15 cellular contexts compared by ENCODE assay signal in the genomic region with DNA sequence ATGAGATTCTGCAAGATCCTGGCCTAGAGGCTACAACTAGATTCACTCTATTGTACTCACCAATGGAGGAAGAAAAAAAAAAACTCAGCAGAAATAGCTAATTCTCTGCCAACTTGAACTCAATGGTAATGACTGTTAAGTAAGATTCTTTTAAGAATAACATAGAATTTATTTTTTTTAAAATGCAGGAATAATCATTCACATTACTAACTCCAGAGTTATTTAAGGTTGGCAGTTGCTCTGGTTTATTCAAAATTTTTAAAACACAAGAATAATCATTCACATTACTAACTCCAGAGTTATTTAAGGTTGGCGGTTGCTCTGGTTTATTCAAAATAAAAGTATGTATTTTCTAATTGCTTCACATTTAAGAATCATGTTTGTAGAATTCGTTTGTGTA.
"Had no signal": no experiment of that assay in that cellular context is flagged by ENCODE, and none has a peak within 500 bp of the region (broad histone marks: within the 10 kb centered on the region; RNA-seq: fewer than 3 reads in every experiment).

No MANE protein-coding gene starts in this region.

- H3K9me3 ChIP-seq: mucosa of descending colon, prostate gland, right atrium auricular region, tibial nerve, uterus had no signal

- H3K27ac ChIP-seq: brain microvascular endothelial cell, prostate gland, right atrium auricular region, tibial nerve, uterus, WERI-Rb-1 had no signal

- H3K27me3 ChIP-seq: brain microvascular endothelial cell, right atrium auricular region, tibial nerve, uterus had no signal

- DNase-seq: activated CD4-positive, alpha-beta T cell treated with anti-CD3 and anti-CD28 coated beads for 1 hour; activated gamma-delta T cell; activated T-cell treated with anti-CD3 and anti-CD28 coated beads, Interleukin-2, amount 50 U/mL, for 72 hours; brain microvascular endothelial cell; central memory CD4-positive, alpha-beta T cell; mucosa of descending colon; naive B cell; stimulated activated CD4-positive, alpha-beta T cell treated with anti-CD3 and anti-CD28 coated beads, Interleukin-12 subunit alpha, Interleukin-12 subunit beta, amount 100 ng/mL, for 4 hours; stimulated activated CD4-positive, alpha-beta T cell treated with anti-CD3 and anti-CD28 coated beads, Interleukin-2, amount 100 ng/mL, for 24 hours; stimulated activated naive CD8-positive, alpha-beta T cell treated with anti-CD3 and anti-CD28 coated beads, Interleukin-15, Interleukin-2, amounts not matched to agents 100 U/mL and 50 U/mL, for 24 hours; uterus; WERI-Rb-1 had no signal

- ATAC-seq: activated T-cell treated with anti-CD3 and anti-CD28 coated beads, Interleukin-2, amount 50 U/mL, for 72 hours; mucosa of descending colon; stimulated activated naive CD8-positive, alpha-beta T cell treated with anti-CD3 and anti-CD28 coated beads, Interleukin-15, Interleukin-2, amounts not matched to agents 100 U/mL and 50 U/mL, for 24 hours had no signal

- H3K4me1 ChIP-seq: prostate gland, right atrium auricular region, tibial nerve, uterus had no signal

- H3K4me3 ChIP-seq: mucosa of descending colon, prostate gland, right atrium auricular region, tibial nerve, uterus had no signal

- H3K36me3 ChIP-seq: brain microvascular endothelial cell, prostate gland, right atrium auricular region, tibial nerve, uterus, WERI-Rb-1 had no signal
